6 cellular contexts compared by ENCODE assay signal in genomic region chr10:46567151-46567550, GRCh38. TPM values are rescaled to one million over a fixed set of nuclear protein-coding genes. Genes with fewer than 3 reads are reported as not detected.
"Had no signal": no experiment of that assay in that cellular context is flagged by ENCODE, and none has a peak within 500 bp of the region (broad histone marks: within the 10 kb centered on the region; RNA-seq: fewer than 3 reads in every experiment).

No MANE protein-coding gene starts in this region.

RNA-seq across cellular contexts. Expression of gene GPRIN2, which starts 10.7 kb away (rescaled TPM):
- total RNA-seq: GM23248, H4, HFFc6, HT1080 had no signal
- polyA plus RNA-seq: GM23248, IgD-negative memory B cell had no signal

RNA-seq across cellular contexts. Expression of gene SYT15, which starts 11.8 kb away (rescaled TPM):
- total RNA-seq: H7 had no signal
